Comparison of ENCODE assay signal across 23 cellular contexts in the genomic region with DNA sequence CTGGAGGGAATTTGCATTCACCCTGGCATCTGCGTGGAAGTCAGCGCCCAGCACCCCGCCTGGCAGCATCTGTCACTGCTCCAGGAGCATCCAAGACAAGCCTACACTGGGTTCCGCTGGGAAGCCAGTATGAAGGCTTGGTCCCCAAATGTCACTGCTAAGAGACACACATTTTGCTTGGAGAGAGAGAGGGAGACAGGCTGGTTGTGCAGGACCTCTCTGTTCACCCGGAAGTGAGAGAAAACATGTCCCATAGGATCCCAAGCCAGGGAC.
A peak's percentile ranks its signal among the peaks of the same experiment; 100 is the strongest.
DNase-seq lines count a peak whose midpoint lies in the region; ATAC-seq lines count a peak whose summit lies in the region.
"Had no signal": no experiment of that assay in that cellular context is flagged by ENCODE, and none has a peak within 500 bp of the region (broad histone marks: within the 10 kb centered on the region; RNA-seq: fewer than 3 reads in every experiment).

No MANE protein-coding gene starts in this region.

- H4K8ac ChIP-seq in trophoblast cell (ENCODE audit: low read depth, low read length) = peak overlapping the region; percentile 0

- no peak for ATAC-seq in HG03439 (IDR thresholded peaks at IDR 0.05; ENCODE audit: unreplicated experiment)
- ATAC-seq: Right ventricle myocardium inferior, T-cell had no signal

- CTCF ChIA-PET in activated naive CD4-positive, alpha-beta T cell treated with anti-CD3 and anti-CD28 coated beads, Interleukin-2, amount 10 ng/mL, durations not matched to agents 7 days and 5 days (lab: Charles Lee) = no interaction called here

- no peaks in the 10 kb centered on the region for H3K9me3 ChIP-seq in trophoblast cell (ENCODE audit: insufficient read depth, low read depth, low read length)
- H3K9me3 ChIP-seq: BE2C, SJCRH30 had no signal

- H3K4me3 ChIP-seq in trophoblast cell (ENCODE audit: low read depth, low read length) = no peak overlapping the region
- H3K4me3 ChIP-seq: SJCRH30 had no signal

- peaks cover 9% of the 10 kb centered on the region for H3K79me1 ChIP-seq in trophoblast cell (ENCODE audit: low read length)

- no peaks in the 10 kb centered on the region for H3K4me1 Mint-ChIP-seq in activated naive CD4-positive, alpha-beta T cell treated with anti-CD3 and anti-CD28 coated beads, Interleukin-2, amount 10 ng/mL, durations not matched to agents 7 days and 5 days
- H3K4me1 Mint-ChIP-seq: CD14-positive monocyte; CD8-positive, alpha-beta memory T cell; T-cell had no signal

- H3K27ac ChIP-seq in trophoblast cell (ENCODE audit: low read depth, low read length) = peak overlapping the region; percentile 51
- H3K27ac ChIP-seq: 22Rv1, HL-60, SJCRH30 had no signal

- H3K36me3 Mint-ChIP-seq in activated naive CD4-positive, alpha-beta T cell treated with anti-CD3 and anti-CD28 coated beads, Interleukin-2, amount 10 ng/mL, durations not matched to agents 7 days and 5 days = no peaks in the 10 kb centered on the region
- H3K36me3 Mint-ChIP-seq: CD14-positive monocyte; CD8-positive, alpha-beta memory T cell; T-cell had no signal

- H2AK5ac ChIP-seq in trophoblast cell (ENCODE audit: low read length) = peak overlapping the region; percentile 25

- H3K14ac ChIP-seq in trophoblast cell (ENCODE audit: low read length) = peak overlapping the region; percentile 59

- peak; percentile 51 for DNase-seq in DMS 273 (lab: John Stamatoyannopoulos, UW; ENCODE audit: unreplicated experiment)
- DNase-seq in DMS 273 treated with DMSO at 0.1 percent for 48 hours (lab: John Stamatoyannopoulos, UW) = no peak
- peak; percentile 21 for DNase-seq in NCI-H1694 treated with DMSO at 0.1 percent for 48 hours (lab: John Stamatoyannopoulos, UW)
- DNase-seq in cerebellar cortex (ENCODE audit: low spot score) = peak; percentile 81
- peak in 1 of 2 donors; percentile 13 for DNase-seq in trophoblast cell
- no peak for DNase-seq in activated naive CD4-positive, alpha-beta T cell treated with anti-CD3 and anti-CD28 coated beads, Interleukin-2, amount 10 ng/mL, durations not matched to agents 7 days and 5 days
- DNase-seq in NCI-H2107 (lab: John Stamatoyannopoulos, UW) = no peak
- DNase-seq: BE2C; CD8-positive, alpha-beta memory T cell; DMS153; DND-41; NCI-H1092; NCI-H1417 treated with DMSO at 0.1 percent for 48 hours; NCI-H187 treated with DMSO at 0.1 percent for 48 hours; NCI-H82; NK-92 treated with Interleukin-12 subunit alpha and Interleukin-12 subunit beta, amount 100 ng/mL, for 24 hours; T-cell had no signal

- no peaks in the 10 kb centered on the region for H3K9me3 Mint-ChIP-seq in activated naive CD4-positive, alpha-beta T cell treated with anti-CD3 and anti-CD28 coated beads, Interleukin-2, amount 10 ng/mL, durations not matched to agents 7 days and 5 days
- H3K9me3 Mint-ChIP-seq: CD8-positive, alpha-beta memory T cell; T-cell had no signal

- H2BK12ac ChIP-seq in trophoblast cell (ENCODE audit: low read length) = peak overlapping the region; percentile 74

- peak overlapping the region; percentile 7 for H2BK5ac ChIP-seq in trophoblast cell (ENCODE audit: low read depth, low read length, poor library complexity)

- H3K4me2 ChIP-seq in trophoblast cell (ENCODE audit: low read length) = no peak overlapping the region

- peaks cover 38% of the 10 kb centered on the region for H3K27me3 Mint-ChIP-seq in activated naive CD4-positive, alpha-beta T cell treated with anti-CD3 and anti-CD28 coated beads, Interleukin-2, amount 10 ng/mL, durations not matched to agents 7 days and 5 days

- H4K91ac ChIP-seq in trophoblast cell (ENCODE audit: low read depth, low read length) = peak overlapping the region; percentile 85

- H3K27me3 ChIP-seq in trophoblast cell (ENCODE audit: insufficient read depth, low read length) = no peaks in the 10 kb centered on the region
- H3K27me3 ChIP-seq: BE2C, SJCRH30 had no signal

- no peak overlapping the region for H2AFZ ChIP-seq in trophoblast cell (ENCODE audit: insufficient read depth, low read length, poor library complexity)

- no peak overlapping the region for H3K27ac Mint-ChIP-seq in activated naive CD4-positive, alpha-beta T cell treated with anti-CD3 and anti-CD28 coated beads, Interleukin-2, amount 10 ng/mL, durations not matched to agents 7 days and 5 days
- H3K27ac Mint-ChIP-seq: CD14-positive monocyte; CD8-positive, alpha-beta memory T cell; T-cell had no signal

- no peaks in the 10 kb centered on the region for H3K36me3 ChIP-seq in trophoblast cell (ENCODE audit: control insufficient read depth in 1 of 2, insufficient read depth in 2 of 2, low read length in 2 of 2)
- H3K36me3 ChIP-seq: BE2C, SJCRH30 had no signal

- peak overlapping the region; percentile 74 for H2BK120ac ChIP-seq in trophoblast cell (ENCODE audit: insufficient read depth, low read length, poor library complexity)

- no peak overlapping the region for H3K23ac ChIP-seq in trophoblast cell (ENCODE audit: low read length)

- H3K9ac ChIP-seq in trophoblast cell (ENCODE audit: low read length) = no peak overlapping the region

- H3K4ac ChIP-seq in trophoblast cell (ENCODE audit: low read depth, low read length) = peak overlapping the region; percentile 32

- H3K4me3 Mint-ChIP-seq in activated naive CD4-positive, alpha-beta T cell treated with anti-CD3 and anti-CD28 coated beads, Interleukin-2, amount 10 ng/mL, durations not matched to agents 7 days and 5 days = no peak overlapping the region
- H3K4me3 Mint-ChIP-seq: CD8-positive, alpha-beta memory T cell; T-cell had no signal

- WGBS in trophoblast cell (ENCODE audit: extremely low coverage, insufficient coverage, insufficient read length) = no CpG with 5 or more reads among the region's 5 CpGs

- peaks cover 12 to 19% of the 10 kb centered on the region in 2 experiments for H3K4me1 ChIP-seq in trophoblast cell (ENCODE audit: control insufficient read depth in 1 of 2, insufficient read depth in 2 of 2, low read length in 2 of 2)
- H3K4me1 ChIP-seq: BE2C, SJCRH30 had no signal

- H4K12ac ChIP-seq in trophoblast cell (ENCODE audit: low read depth, low read length) = no peak overlapping the region

- H3K18ac ChIP-seq in trophoblast cell (ENCODE audit: low read length) = peak overlapping the region; percentile 69

- H3K79me2 ChIP-seq in trophoblast cell (ENCODE audit: control insufficient read depth, insufficient read depth, low read length, poor library complexity) = no peaks in the 10 kb centered on the region

Comparison
In these comparisons a context has a peak if more than half of its experiments do, and no peak if none do; other contexts are left out.
1. DNase-seq: peak in DMS 273 (single experiment), NCI-H1694 treated with DMSO at 0.1 percent for 48 hours (single experiment) and cerebellar cortex (single experiment); none in DMS 273 treated with DMSO at 0.1 percent for 48 hours (single experiment), activated naive CD4-positive, alpha-beta T cell treated with anti-CD3 and anti-CD28 coated beads, Interleukin-2, amount 10 ng/mL, durations not matched to agents 7 days and 5 days (single experiment) and NCI-H2107 (single experiment).